Comparison of ENCODE assay signal across 10 cellular contexts in the genomic region with DNA sequence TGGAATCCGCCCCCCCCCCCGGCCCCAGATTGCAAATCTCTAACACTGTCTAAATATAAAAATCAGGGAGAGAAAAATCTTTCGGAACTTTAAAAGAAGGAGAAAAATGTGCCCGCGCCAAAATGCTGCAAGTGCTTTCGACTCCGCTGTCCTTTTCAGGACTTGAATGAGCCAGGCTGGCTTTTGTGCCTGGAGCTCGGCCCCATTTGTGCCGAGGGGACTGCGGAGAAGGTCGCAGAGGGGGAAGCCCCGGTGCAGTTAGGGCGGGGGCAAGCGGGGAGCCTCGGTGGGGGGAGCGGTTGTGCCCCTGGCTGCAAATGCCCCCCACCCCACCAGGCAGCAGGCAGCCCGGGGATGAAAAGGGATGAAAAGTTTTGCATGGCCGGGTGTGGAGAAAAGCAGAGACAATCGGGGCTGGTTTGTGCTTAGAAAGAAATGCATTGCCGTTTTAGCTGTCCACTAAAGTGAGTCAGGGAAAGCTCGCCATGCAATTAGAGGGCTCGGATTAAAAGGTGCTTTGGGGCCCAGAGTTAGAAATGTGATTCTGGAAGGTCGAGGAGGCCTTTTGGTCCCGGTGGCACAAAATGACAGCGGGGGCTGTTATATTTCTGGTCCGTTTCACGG. TPM values are rescaled to one million over a fixed set of nuclear protein-coding genes. Genes with fewer than 3 reads are reported as not detected.
DNase-seq lines count a peak whose midpoint lies in the region; ATAC-seq and TF ChIP-seq lines count a peak whose summit lies in the region.
"Had no signal": no experiment of that assay in that cellular context is flagged by ENCODE, and none has a peak within 500 bp of the region (broad histone marks: within the 10 kb centered on the region; RNA-seq: fewer than 3 reads in every experiment).

No MANE protein-coding gene starts in this region.

- H3K4me3 Mint-ChIP-seq in naive thymus-derived CD8-positive, alpha-beta T cell, result peak overlapping the region; percentile 55 to 89 (median 82)

- no peak overlapping the region for H3K27ac Mint-ChIP-seq in naive thymus-derived CD8-positive, alpha-beta T cell

- POLR2A ChIA-PET in naive thymus-derived CD8-positive, alpha-beta T cell (lab: Charles Lee), result interaction anchor here (0.6 kb wide), 1 partner anchor 1967 kb away, joined by 3 read pairs; no protein-coding TSS in a partner anchor
- POLR2A ChIA-PET in GM10248 (lab: Yijun Ruan, JAX), result no interaction called here

- no peak for TF ChIP-seq CTCF in GM10248 (IDR thresholded peaks at IDR 0.05; ENCODE audit: control extremely low read depth, extremely low read depth, low read depth, missing control alignments)

- DNase-seq in Ammon's horn (ENCODE audit: low spot score) (peak; percentile 18), ELR (ENCODE audit: low read depth) (peak; percentile 29), dedifferentiated amniotic fluid mesenchymal stem cell (ENCODE audit: extremely low spot score) (peak; percentile 47), A172 (ENCODE audit: low spot score) (no peak), left lobe of liver (ENCODE audit: low spot score) (no peak), SIG-M5 treated with dmso at 0.1 percent for 504 hours (lab: John Stamatoyannopoulos, UW; ENCODE audit: unreplicated experiment) (no peak), GM10248 (ENCODE audit: extremely low spot score) (no peak)
- DNase-seq in naive thymus-derived CD8-positive, alpha-beta T cell, result no peak
- DNase-seq: NCI-H146 had no signal

- no peak for ATAC-seq in naive thymus-derived CD8-positive, alpha-beta T cell
- no peak for ATAC-seq in left lobe of liver
- ATAC-seq: activated CD4-positive, CD25-positive, alpha-beta regulatory T cell treated with anti-CD3 and anti-CD28 coated beads, Interleukin-2, amount 50 U/mL, for 24 hours had no signal

- CTCF ChIA-PET in GM10248 (lab: Yijun Ruan, JAX), result interaction anchor here (2.7 kb wide), 1 partner anchor 34 kb away, joined by 7 read pairs; no protein-coding TSS in a partner anchor

- H3K9me3 Mint-ChIP-seq in naive thymus-derived CD8-positive, alpha-beta T cell, result peaks cover 0 to 2% (median 0%) of the 10 kb centered on the region in 9 donors

- H3K4me1 Mint-ChIP-seq in naive thymus-derived CD8-positive, alpha-beta T cell, result peaks cover 7 to 29% (median 23%) of the 10 kb centered on the region in 4 donors

- H3K36me3 Mint-ChIP-seq in naive thymus-derived CD8-positive, alpha-beta T cell, result peaks cover 0 to 2% (median 0%) of the 10 kb centered on the region in 3 donors

- peaks cover 21 to 62% (median 45%) of the 10 kb centered on the region in 5 donors for H3K27me3 Mint-ChIP-seq in naive thymus-derived CD8-positive, alpha-beta T cell

RNA-seq across cellular contexts. Expression of gene INHBB, which starts 1.6 kb away (rescaled TPM):
- total RNA-seq in naive thymus-derived CD8-positive, alpha-beta T cell, result not detected
- polyA plus RNA-seq in naive thymus-derived CD8-positive, alpha-beta T cell, result not detected
- total RNA-seq in A172 (2014; rRNA removed; shearing (Covaris generic)), result 0.16 and 0.17 TPM in 2 replicates
- 6.3 TPM for total RNA-seq in left lobe of liver

Comparison
In these comparisons a context has a peak if more than half of its experiments do, and no peak if none do; other contexts are left out.
1. DNase-seq: peak in Ammon's horn (single experiment), ELR (single experiment) and dedifferentiated amniotic fluid mesenchymal stem cell (single experiment); none in naive thymus-derived CD8-positive, alpha-beta T cell (0 of 10), A172 (single experiment), left lobe of liver (single experiment), SIG-M5 treated with dmso at 0.1 percent for 504 hours (single experiment) and GM10248 (single experiment).